Comparison of ENCODE assay signal across 9 cellular contexts in genomic region chr3:16286161-16286560, GRCh38.
DNase-seq lines count a peak whose midpoint lies in the region; ATAC-seq lines count a peak whose summit lies in the region.
"Had no signal": no experiment of that assay in that cellular context is flagged by ENCODE, and none has a peak within 500 bp of the region (broad histone marks: within the 10 kb centered on the region; RNA-seq: fewer than 3 reads in every experiment).

No MANE protein-coding gene starts in this region.

- H3K4me3 ChIP-seq in duodenal mucosa (ENCODE audit: low read depth in 1 of 2, low read length in 2 of 2): peak overlapping the region; percentile 34 to 55
- no peak overlapping the region for H3K4me3 ChIP-seq in subcutaneous abdominal adipose tissue (ENCODE audit: low read depth in 1 of 5, low read length in 5 of 5)
- H3K4me3 ChIP-seq: A549 had no signal

- H3K9ac ChIP-seq in duodenal mucosa (ENCODE audit: low read depth in 1 of 2, low read length in 2 of 2) (peak overlapping the region in 1 of 2 donors; percentile 51), subcutaneous abdominal adipose tissue (ENCODE audit: low read length in 5 of 5) (no peak overlapping the region)

- peak overlapping the region; percentile 7 for H3K27ac ChIP-seq in duodenal mucosa (ENCODE audit: low read depth, low read length)
- H3K27ac ChIP-seq in subcutaneous abdominal adipose tissue (ENCODE audit: low read depth, low read length): peak overlapping the region; percentile 32
- H3K27ac ChIP-seq: A549 had no signal

- DNase-seq in activated CD4-positive, CD25-positive, alpha-beta regulatory T cell (lab: John Stamatoyannopoulos, UW): peak; percentile 7 to 41 (median 26)
- no peak for DNase-seq in activated CD4-positive, CD25-positive, alpha-beta regulatory T cell treated with anti-CD3 and anti-CD28 coated beads, Interleukin-2, amount 50 U/mL, for 72 hours
- no peak for DNase-seq in AML-193 (lab: John Stamatoyannopoulos, UW)
- DNase-seq in posterior cingulate gyrus: no peak

- H3K27ac Mint-ChIP-seq in T-helper 1 cell treated with Interleukin-12 subunit alpha and Interleukin-12 subunit beta and Interleukin-4 antibody, amounts not matched to agents 30 μg/mL and 1 μg/mL, for 36 hours: peak overlapping the region; percentile 95

- no peaks in the 10 kb centered on the region for H3K27me3 Mint-ChIP-seq in T-helper 1 cell treated with Interleukin-12 subunit alpha and Interleukin-12 subunit beta and Interleukin-4 antibody, amounts not matched to agents 30 μg/mL and 1 μg/mL, for 36 hours (ENCODE audit: low read depth)

- H3K9me3 Mint-ChIP-seq in T-helper 1 cell treated with Interleukin-12 subunit alpha and Interleukin-12 subunit beta and Interleukin-4 antibody, amounts not matched to agents 30 μg/mL and 1 μg/mL, for 36 hours: no peaks in the 10 kb centered on the region

- ATAC-seq in GM21825 (IDR thresholded peaks at IDR 0.05; ENCODE audit: unreplicated experiment): no peak
- ATAC-seq: A549 had no signal

- no peaks in the 10 kb centered on the region for H3K4me1 ChIP-seq in duodenal mucosa (ENCODE audit: control insufficient read depth in 1 of 2, insufficient read depth in 2 of 2, low read length in 2 of 2)
- H3K4me1 ChIP-seq in subcutaneous abdominal adipose tissue (ENCODE audit: control insufficient read depth in 5 of 5, insufficient read depth in 5 of 5, low read length in 5 of 5): peaks cover 6 to 51% (median 39%) of the 10 kb centered on the region in 5 donors
- H3K4me1 ChIP-seq: A549 had no signal

- intact Hi-C loops in posterior cingulate gyrus (cut with DNase I): no loop called here

- H3K27me3 ChIP-seq in duodenal mucosa (ENCODE audit: control insufficient read depth in 1 of 2, insufficient read depth in 2 of 2, low read length in 2 of 2) (no peaks in the 10 kb centered on the region), subcutaneous abdominal adipose tissue (ENCODE audit: control insufficient read depth in 5 of 5, insufficient read depth in 4 of 5, low read length in 5 of 5) (no peaks in the 10 kb centered on the region)

- H3K36me3 Mint-ChIP-seq in T-helper 1 cell treated with Interleukin-12 subunit alpha and Interleukin-12 subunit beta and Interleukin-4 antibody, amounts not matched to agents 30 μg/mL and 1 μg/mL, for 36 hours (ENCODE audit: low read depth): peaks cover 52% of the 10 kb centered on the region

- H3K4me1 Mint-ChIP-seq in T-helper 1 cell treated with Interleukin-12 subunit alpha and Interleukin-12 subunit beta and Interleukin-4 antibody, amounts not matched to agents 30 μg/mL and 1 μg/mL, for 36 hours (ENCODE audit: low read depth): peaks cover 47% of the 10 kb centered on the region

- H3K4me3 Mint-ChIP-seq in T-helper 1 cell treated with Interleukin-12 subunit alpha and Interleukin-12 subunit beta and Interleukin-4 antibody, amounts not matched to agents 30 μg/mL and 1 μg/mL, for 36 hours: peak overlapping the region; percentile 89

- H3K9me3 ChIP-seq in duodenal mucosa (ENCODE audit: control insufficient read depth in 1 of 2, low read length in 2 of 2): no peaks in the 10 kb centered on the region
- H3K9me3 ChIP-seq in subcutaneous abdominal adipose tissue (ENCODE audit: control insufficient read depth in 5 of 5, low read length in 5 of 5): no peaks in the 10 kb centered on the region
- H3K9me3 ChIP-seq: A549 had no signal

- H3K36me3 ChIP-seq in duodenal mucosa (ENCODE audit: control insufficient read depth in 1 of 2, insufficient read depth in 2 of 2, low read length in 2 of 2) (peaks cover 15 to 45% of the 10 kb centered on the region in 2 donors), subcutaneous abdominal adipose tissue (ENCODE audit: control insufficient read depth in 5 of 5, insufficient read depth in 5 of 5, low read length in 5 of 5) (peaks cover 0 to 14% (median 3%) of the 10 kb centered on the region in 5 donors)

Comparison
In these comparisons a context has a peak if more than half of its experiments do, and no peak if none do; other contexts are left out.
1. DNase-seq: peak in activated CD4-positive, CD25-positive, alpha-beta regulatory T cell (4 of 4); none in activated CD4-positive, CD25-positive, alpha-beta regulatory T cell treated with anti-CD3 and anti-CD28 coated beads, Interleukin-2, amount 50 U/mL, for 72 hours (single experiment), AML-193 (0 of 2) and posterior cingulate gyrus (0 of 10).
2. H3K4me3 ChIP-seq: peak in duodenal mucosa (2 of 2); none in subcutaneous abdominal adipose tissue (0 of 5).